ENCODE assay signal across 1 cellular context in genomic region chr1:8167936-8168335, GRCh38.
TF ChIP-seq lines count a peak whose summit lies in the region.

No MANE protein-coding gene starts in this region.

TF ChIP-seq in GM23338, 12 proteins besides CTCF, POLR2A, EP300 and RAD21 (continued from another document):
- TF ChIP-seq, protein P1, sequence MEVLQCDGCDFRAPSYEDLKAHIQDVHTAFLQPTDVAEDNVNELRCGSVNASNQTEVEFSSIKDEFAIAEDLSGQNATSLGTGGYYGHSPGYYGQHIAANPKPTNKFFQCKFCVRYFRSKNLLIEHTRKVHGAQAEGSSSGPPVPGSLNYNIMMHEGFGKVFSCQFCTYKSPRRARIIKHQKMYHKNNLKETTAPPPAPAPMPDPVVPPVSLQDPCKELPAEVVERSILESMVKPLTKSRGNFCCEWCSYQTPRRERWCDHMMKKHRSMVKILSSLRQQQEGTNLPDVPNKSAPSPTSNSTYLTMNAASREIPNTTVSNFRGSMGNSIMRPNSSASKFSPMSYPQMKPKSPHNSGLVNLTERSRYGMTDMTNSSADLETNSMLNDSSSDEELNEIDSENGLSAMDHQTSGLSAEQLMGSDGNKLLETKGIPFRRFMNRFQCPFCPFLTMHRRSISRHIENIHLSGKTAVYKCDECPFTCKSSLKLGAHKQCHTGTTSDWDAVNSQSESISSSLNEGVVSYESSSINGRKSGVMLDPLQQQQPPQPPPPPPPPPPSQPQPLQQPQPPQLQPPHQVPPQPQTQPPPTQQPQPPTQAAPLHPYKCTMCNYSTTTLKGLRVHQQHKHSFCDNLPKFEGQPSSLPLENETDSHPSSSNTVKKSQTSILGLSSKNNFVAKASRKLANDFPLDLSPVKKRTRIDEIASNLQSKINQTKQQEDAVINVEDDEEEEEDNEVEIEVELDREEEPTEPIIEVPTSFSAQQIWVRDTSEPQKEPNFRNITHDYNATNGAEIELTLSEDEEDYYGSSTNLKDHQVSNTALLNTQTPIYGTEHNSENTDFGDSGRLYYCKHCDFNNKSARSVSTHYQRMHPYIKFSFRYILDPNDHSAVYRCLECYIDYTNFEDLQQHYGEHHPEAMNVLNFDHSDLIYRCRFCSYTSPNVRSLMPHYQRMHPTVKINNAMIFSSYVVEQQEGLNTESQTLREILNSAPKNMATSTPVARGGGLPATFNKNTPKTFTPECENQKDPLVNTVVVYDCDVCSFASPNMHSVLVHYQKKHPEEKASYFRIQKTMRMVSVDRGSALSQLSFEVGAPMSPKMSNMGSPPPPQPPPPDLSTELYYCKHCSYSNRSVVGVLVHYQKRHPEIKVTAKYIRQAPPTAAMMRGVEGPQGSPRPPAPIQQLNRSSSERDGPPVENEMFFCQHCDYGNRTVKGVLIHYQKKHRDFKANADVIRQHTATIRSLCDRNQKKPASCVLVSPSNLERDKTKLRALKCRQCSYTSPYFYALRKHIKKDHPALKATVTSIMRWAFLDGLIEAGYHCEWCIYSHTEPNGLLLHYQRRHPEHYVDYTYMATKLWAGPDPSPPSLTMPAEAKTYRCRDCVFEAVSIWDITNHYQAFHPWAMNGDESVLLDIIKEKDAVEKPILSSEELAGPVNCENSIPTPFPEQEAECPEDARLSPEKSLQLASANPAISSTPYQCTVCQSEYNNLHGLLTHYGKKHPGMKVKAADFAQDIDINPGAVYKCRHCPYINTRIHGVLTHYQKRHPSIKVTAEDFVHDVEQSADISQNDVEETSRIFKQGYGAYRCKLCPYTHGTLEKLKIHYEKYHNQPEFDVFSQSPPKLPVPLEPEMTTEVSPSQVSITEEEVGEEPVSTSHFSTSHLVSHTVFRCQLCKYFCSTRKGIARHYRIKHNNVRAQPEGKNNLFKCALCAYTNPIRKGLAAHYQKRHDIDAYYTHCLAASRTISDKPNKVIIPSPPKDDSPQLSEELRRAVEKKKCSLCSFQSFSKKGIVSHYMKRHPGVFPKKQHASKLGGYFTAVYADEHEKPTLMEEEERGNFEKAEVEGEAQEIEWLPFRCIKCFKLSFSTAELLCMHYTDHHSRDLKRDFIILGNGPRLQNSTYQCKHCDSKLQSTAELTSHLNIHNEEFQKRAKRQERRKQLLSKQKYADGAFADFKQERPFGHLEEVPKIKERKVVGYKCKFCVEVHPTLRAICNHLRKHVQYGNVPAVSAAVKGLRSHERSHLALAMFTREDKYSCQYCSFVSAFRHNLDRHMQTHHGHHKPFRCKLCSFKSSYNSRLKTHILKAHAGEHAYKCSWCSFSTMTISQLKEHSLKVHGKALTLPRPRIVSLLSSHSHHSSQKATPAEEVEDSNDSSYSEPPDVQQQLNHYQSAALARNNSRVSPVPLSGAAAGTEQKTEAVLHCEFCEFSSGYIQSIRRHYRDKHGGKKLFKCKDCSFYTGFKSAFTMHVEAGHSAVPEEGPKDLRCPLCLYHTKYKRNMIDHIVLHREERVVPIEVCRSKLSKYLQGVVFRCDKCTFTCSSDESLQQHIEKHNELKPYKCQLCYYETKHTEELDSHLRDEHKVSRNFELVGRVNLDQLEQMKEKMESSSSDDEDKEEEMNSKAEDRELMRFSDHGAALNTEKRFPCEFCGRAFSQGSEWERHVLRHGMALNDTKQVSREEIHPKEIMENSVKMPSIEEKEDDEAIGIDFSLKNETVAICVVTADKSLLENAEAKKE (CRISPR knock-in tag; IDR thresholded peaks at IDR 0.05), result no peak
- TF ChIP-seq ZNF331 (CRISPR knock-in tag; IDR thresholded peaks at IDR 0.05; ENCODE audit: low read depth) (no peak), CREB1 (CRISPR knock-in tag; IDR thresholded peaks at IDR 0.05; ENCODE audit: low read depth) (no peak)
